ENCODE assay signal across 8 cellular contexts in the genomic region with DNA sequence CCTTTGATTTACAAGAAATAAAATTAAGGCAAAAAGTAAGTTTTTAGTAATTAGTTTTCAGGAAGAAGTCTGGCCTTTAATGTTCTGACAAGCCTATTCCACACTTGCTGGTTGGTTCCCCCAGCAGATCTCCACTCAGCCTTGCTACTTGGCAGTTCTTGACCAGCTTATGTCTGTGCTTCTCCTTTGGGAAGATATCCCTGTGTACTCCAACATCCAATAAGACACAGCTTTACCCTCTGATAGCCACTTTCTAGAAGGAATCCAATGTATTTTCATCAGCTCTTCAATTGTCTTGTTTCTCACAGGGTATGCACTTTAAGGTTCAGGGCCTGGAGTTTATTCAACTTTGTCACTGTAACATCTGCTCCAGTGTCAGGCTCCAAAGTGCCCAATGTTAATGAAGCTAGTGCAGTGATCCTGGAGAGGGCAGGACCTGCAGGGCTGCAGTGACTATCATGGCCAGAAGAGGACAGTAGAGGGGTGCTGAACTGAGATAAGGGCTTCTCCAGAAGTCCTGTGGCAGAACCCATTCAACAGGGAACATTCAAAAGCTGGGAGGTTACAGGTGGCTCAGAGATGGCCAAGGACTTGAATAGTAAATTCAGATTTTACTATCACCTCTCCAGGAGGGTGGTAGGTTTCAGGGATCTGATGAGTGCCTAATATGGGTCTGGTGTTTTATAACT. TPM values are rescaled to one million over a fixed set of nuclear protein-coding genes. Genes with fewer than 3 reads are reported as not detected.
DNase-seq lines count a peak whose midpoint lies in the region; ATAC-seq, FAIRE-seq and TF ChIP-seq lines count a peak whose summit lies in the region.

No MANE protein-coding gene starts in this region.

- FAIRE-seq in K562 (lab: Jason Lieb, UNC) (peak; percentile 86), kidney (lab: Jason Lieb, UNC) (no peak)

- H3K4me1 ChIP-seq in K562 (replicated peaks in 1 of 2; ENCODE audit: control insufficient read depth in 2 of 2, insufficient read depth in 2 of 2, low read length in 2 of 2) (no peaks in the 10 kb centered on the region), kidney (ENCODE audit: control insufficient read depth in 1 of 2, insufficient read depth in 1 of 2, low read depth in 1 of 2, low read length in 2 of 2) (no peaks in the 10 kb centered on the region)

- TF ChIP-seq RAD21 in K562 (CRISPR knock-in tag; conservative IDR thresholded peaks at IDR 0.05 in 1 of 2, IDR thresholded peaks at IDR 0.05 in 1 of 2), result peak; percentile 47 to 73

- BruUV-seq in K562 (replicated peaks; lab: Mats Ljungman, UMichigan), result no TSS peak

- no peak overlapping the region for H3K9ac ChIP-seq in K562 (ENCODE audit: insufficient read depth in 1 of 2, low read depth in 2 of 2, low read length in 2 of 2)
- no peak overlapping the region for H3K9ac ChIP-seq in kidney (ENCODE audit: low read length in 2 of 2)

- H3K4me2 ChIP-seq in K562 (ENCODE audit: insufficient read depth, low read length), result no peak overlapping the region

- H3K9me1 ChIP-seq in K562 (ENCODE audit: control insufficient read depth, insufficient read depth, low read length), result no peaks in the 10 kb centered on the region

- peak; percentile 40 for DNase-seq in activated CD4-positive, CD25-positive, alpha-beta regulatory T cell treated with anti-CD3 and anti-CD28 coated beads, Interleukin-2, amount 50 U/mL, for 72 hours
- DNase-seq in activated CD4-positive, CD25-positive, alpha-beta regulatory T cell (lab: John Stamatoyannopoulos, UW), result no peak
- DNase-seq in HFF-Myc (ENCODE audit: extremely low read depth, low read depth), result no peak
- peak; percentile 54 for DNase-seq in NB4 (ENCODE audit: low read depth)
- DNase-seq in SK-N-DZ (ENCODE audit: low spot score), result peak; percentile 61
- peak; percentile 50 to 68 (median 58) for DNase-seq in K562 (ENCODE audit: extremely low read depth in 1 of 4, low spot score in 3 of 4)
- no peak for DNase-seq in kidney
- peak; percentile 43 for DNase-seq in stimulated activated CD4-positive, alpha-beta T cell treated with anti-CD3 and anti-CD28 coated beads, Interleukin-4, amount 100 ng/mL, for 24 hours

- no peak overlapping the region for H3K4me3 ChIP-seq in HFF-Myc (replicated peaks; ENCODE audit: low read depth, low read length)
- no peak overlapping the region for H3K4me3 ChIP-seq in NB4 (ENCODE audit: low read depth, low read length)
- no peak overlapping the region for H3K4me3 ChIP-seq in K562
- no peak overlapping the region for H3K4me3 ChIP-seq in kidney (ENCODE audit: low read length in 2 of 2)

- CTCF ChIA-PET in K562 (lab: Yijun Ruan, JAX; ENCODE audit: low intra/inter-chr PET ratio), result interaction anchor here (0.6 kb wide), 2 partner anchors 69 to 77 kb away, joined by 3 read pairs; a partner anchor contains a TSS

- intact Hi-C loops in K562 (cut with micrococcal nuclease) (loop anchor here (1.0 to 10.0 kb wide), 2 partner anchors 69 to 678 kb away; a partner anchor contains a TSS), kidney (cut with DNase I) (no loop called here)

- in situ Hi-C loops in K562 (cut with MboI), result no loop called here

- H2AFZ ChIP-seq in K562 (ENCODE audit: low read depth, low read length), result no peak overlapping the region

- H3K27me3 ChIP-seq in K562 (ENCODE audit: control insufficient read depth in 2 of 2, insufficient read depth in 2 of 2, low read length in 2 of 2), result no peaks in the 10 kb centered on the region

- H3K79me2 ChIP-seq in K562 (ENCODE audit: control insufficient read depth, insufficient read depth, low read length), result no peaks in the 10 kb centered on the region

- TF ChIP-seq EP300 in K562 (IDR thresholded peaks at IDR 0.05; ENCODE audit: low read length), result no peak

- no peaks in the 10 kb centered on the region for H3K9me3 ChIP-seq in K562 (replicated peaks; ENCODE audit: control insufficient read depth, insufficient read depth, low read depth, low read length)
- no peaks in the 10 kb centered on the region for H3K9me3 ChIP-seq in kidney (ENCODE audit: control insufficient read depth in 1 of 2, low read length in 2 of 2)

- peaks cover 14% of the 10 kb centered on the region; the same call in 2 of the 3 replicates for H3K36me3 ChIP-seq in K562 (ENCODE audit: control insufficient read depth, insufficient read depth, low read length)
- H3K36me3 ChIP-seq in kidney (ENCODE audit: control insufficient read depth in 1 of 2, insufficient read depth in 2 of 2, low read length in 2 of 2), result peaks cover 6 to 11% of the 10 kb centered on the region in 2 donors

- H4K20me1 ChIP-seq in K562 (replicated peaks; ENCODE audit: control insufficient read depth, insufficient read depth, low read length), result no peaks in the 10 kb centered on the region

- POLR2A ChIA-PET in K562 (lab: Yijun Ruan, JAX), result interaction anchor here (1.0 to 2.1 kb wide), 3 partner anchors 10 to 69 kb away, joined by 3 to 5 read pairs (median 3); a partner anchor contains a TSS

- no peak for TF ChIP-seq POLR2A in NB4 (IDR thresholded peaks at IDR 0.05; ENCODE audit: extremely low read depth, insufficient read length)
- TF ChIP-seq POLR2A in K562 (conservative IDR thresholded peaks at IDR 0.05), result no peak

- H3K27ac ChIP-seq in K562 (ENCODE audit: extremely low read depth, low read depth, low read length), result no peak overlapping the region
- H3K27ac ChIP-seq in kidney (ENCODE audit: low read depth in 2 of 2, low read length in 2 of 2), result no peak overlapping the region

- ATAC-seq in K562, result peak; percentile 98

- TF ChIP-seq CTCF in HFF-Myc (IDR thresholded peaks at IDR 0.05; ENCODE audit: low read depth, low read length, missing control alignments) (peak; percentile 98), NB4 (IDR thresholded peaks at IDR 0.05; ENCODE audit: low read depth, low read length) (peak; percentile 89), K562 (IDR thresholded peaks at IDR 0.05 in 2 of 3, conservative IDR thresholded peaks at IDR 0.05 in 1 of 3; ENCODE audit: insufficient read depth in 2 of 3, low read depth in 1 of 3, low read length in 3 of 3) (peak; percentile 84 to 91 (median 90)), kidney (IDR thresholded peaks at IDR 0.05; ENCODE audit: borderline replicate concordance, extremely low read depth, insufficient read depth) (peak; percentile 70)

RNA-seq across cellular contexts. Expression of a gene that starts 22.9 kb away (rescaled TPM):
- 80.7 and 91.4 TPM in 2 replicates for polyA plus RNA-seq in SK-N-DZ (2014; cell fraction: cytosol; rRNA removed)
- 76.9 and 96.0 TPM in 2 replicates for polyA plus RNA-seq in SK-N-DZ (2014; cell fraction: nucleus; rRNA removed)
- 51.4 and 97.8 TPM in 2 replicates for total RNA-seq in K562 (2011; cell fraction: chromatin; rRNA removed; ENCODE audit: low replicate concordance)
- 38.9 and 48.3 TPM in 2 replicates for total RNA-seq in K562 (2011; cell fraction: nucleolus; rRNA removed)
- total RNA-seq in K562 (2011; cell fraction: nucleoplasm; rRNA removed), result 73.9 and 83.6 TPM in 2 replicates
- total RNA-seq in K562 (2014; rRNA removed) (19.7 and 24.9 TPM in 2 replicates), K562 (2014; rRNA removed; fragmentation: Illumina TruSeq; extraction: Trizol) (33.8 and 37.8 TPM in 2 replicates), K562 (2015; rRNA removed; fragmentation: Illumina TruSeq; extraction: Trizol) (26.9 and 30.3 TPM in 2 replicates), K562 (2021) (19.3 and 21.2 TPM in 2 replicates), kidney (40.4 TPM)
- polyA plus RNA-seq in K562 (2011; rRNA removed) (78.9 and 90.2 TPM in 2 replicates), K562 (2014; fragmentation: Illumina TruSeq; extraction: Trizol) (34.1 and 42.6 TPM in 2 replicates), K562 (2014; fragmentation: Nextera tagmentation; extraction: Ambion mirVana) (100 to 1,000 TPM; 114 to 119 TPM), K562 (2014; rRNA removed) (26.2 and 38.5 TPM in 2 replicates), kidney (ENCODE audit: insufficient read depth, low read depth, low replicate concordance) (48.3 TPM)
- polyA plus RNA-seq in K562 (2011; cell fraction: cytosol; rRNA removed), result 61.5 and 93.3 TPM in 2 replicates
- 73.3 and 78.6 TPM in 2 replicates for polyA plus RNA-seq in K562 (2011; cell fraction: nucleus; rRNA removed)
- 19.8 and 22.3 TPM in 2 replicates for polyA plus RNA-seq in K562 (2012)
- 64.5 and 71.5 TPM in 2 replicates for polyA minus RNA-seq in K562 (2011; rRNA and poly(A)+ RNA removed)
- 19.7 and 20.2 TPM in 2 replicates for polyA minus RNA-seq in K562 (2011; cell fraction: cytosol; rRNA and poly(A)+ RNA removed)
- polyA minus RNA-seq in K562 (2011; cell fraction: nucleus; rRNA and poly(A)+ RNA removed), result 31.1 and 43.5 TPM in 2 replicates

RNA-seq across cellular contexts. Expression of a gene that starts 23.0 kb away (rescaled TPM):
- polyA plus RNA-seq in SK-N-DZ (2014; cell fraction: cytosol; rRNA removed), result 10.6 and 19.5 TPM in 2 replicates
- polyA plus RNA-seq in SK-N-DZ (2014; cell fraction: nucleus; rRNA removed), result 92.9 and 96.1 TPM in 2 replicates
- total RNA-seq in K562 (2011; cell fraction: chromatin; rRNA removed; ENCODE audit: low replicate concordance), result 50.0 and 99.2 TPM in 2 replicates
- total RNA-seq in K562 (2011; cell fraction: nucleolus; rRNA removed), result 40.7 and 43.4 TPM in 2 replicates
- total RNA-seq in K562 (2011; cell fraction: nucleoplasm; rRNA removed), result 49.0 and 65.7 TPM in 2 replicates
- total RNA-seq in K562 (2014; rRNA removed) (17.8 and 22.9 TPM in 2 replicates), K562 (2014; rRNA removed; fragmentation: Illumina TruSeq; extraction: Trizol) (14.3 and 16.0 TPM in 2 replicates), K562 (2015; rRNA removed; fragmentation: Illumina TruSeq; extraction: Trizol) (18.1 and 19.3 TPM in 2 replicates), K562 (2021) (19.0 and 20.6 TPM in 2 replicates), kidney (31.3 TPM)
- polyA plus RNA-seq in K562 (2011; rRNA removed) (31.3 and 36.5 TPM in 2 replicates), K562 (2014; fragmentation: Illumina TruSeq; extraction: Trizol) (11.3 and 12.8 TPM in 2 replicates), K562 (2014; fragmentation: Nextera tagmentation; extraction: Ambion mirVana) (10 to 100 TPM; 17.2 to 19.7 TPM), K562 (2014; rRNA removed) (28.2 and 33.0 TPM in 2 replicates), kidney (ENCODE audit: insufficient read depth, low read depth, low replicate concordance) (25.6 TPM)
- polyA plus RNA-seq in K562 (2011; cell fraction: cytosol; rRNA removed), result 12.0 and 20.0 TPM in 2 replicates
- 82.1 and 111 TPM in 2 replicates for polyA plus RNA-seq in K562 (2011; cell fraction: nucleus; rRNA removed)
- polyA plus RNA-seq in K562 (2012), result 15.0 and 15.4 TPM in 2 replicates
- 22.8 and 30.6 TPM in 2 replicates for polyA minus RNA-seq in K562 (2011; rRNA and poly(A)+ RNA removed)
- polyA minus RNA-seq in K562 (2011; cell fraction: cytosol; rRNA and poly(A)+ RNA removed), result 11.7 and 15.4 TPM in 2 replicates
- 72.6 and 116 TPM in 2 replicates for polyA minus RNA-seq in K562 (2011; cell fraction: nucleus; rRNA and poly(A)+ RNA removed)

RNA-seq across cellular contexts. Expression of a gene that starts 42.0 kb away (rescaled TPM):
- polyA plus RNA-seq in SK-N-DZ (2014; cell fraction: cytosol; rRNA removed), result 0.79 and 3.0 TPM in 2 replicates
- 4.4 and 4.7 TPM in 2 replicates for polyA plus RNA-seq in SK-N-DZ (2014; cell fraction: nucleus; rRNA removed)
- total RNA-seq in K562 (2011; cell fraction: chromatin; rRNA removed; ENCODE audit: low replicate concordance), result 4.8 and 15.7 TPM in 2 replicates
- 2.8 and 3.4 TPM in 2 replicates for total RNA-seq in K562 (2011; cell fraction: nucleolus; rRNA removed)
- 4.6 and 6.6 TPM in 2 replicates for total RNA-seq in K562 (2011; cell fraction: nucleoplasm; rRNA removed)
- 0.53 and 0.54 TPM in 2 replicates for total RNA-seq in K562 (2014; rRNA removed)
- total RNA-seq in K562 (2014; rRNA removed; fragmentation: Illumina TruSeq; extraction: Trizol), result 1.0 and 1.1 TPM in 2 replicates
- 1.2 and 1.3 TPM in 2 replicates for total RNA-seq in K562 (2015; rRNA removed; fragmentation: Illumina TruSeq; extraction: Trizol)
- 0.98 and 1.2 TPM in 2 replicates for total RNA-seq in K562 (2021)
- 1.0 and 1.2 TPM in 2 replicates for polyA plus RNA-seq in K562 (2011; rRNA removed)
- 0.37 and 0.42 TPM in 2 replicates for polyA plus RNA-seq in K562 (2011; cell fraction: cytosol; rRNA removed)
- polyA plus RNA-seq in K562 (2011; cell fraction: nucleus; rRNA removed), result 5.2 and 5.5 TPM in 2 replicates
- polyA plus RNA-seq in K562 (2012), result 0.52 and 0.82 TPM in 2 replicates
- polyA plus RNA-seq in K562 (2014; fragmentation: Illumina TruSeq; extraction: Trizol), result 0.60 and 0.82 TPM in 2 replicates
- polyA plus RNA-seq in K562 (2014; fragmentation: Nextera tagmentation; extraction: Ambion mirVana), result under 1 TPM; 0.06 to 0.10 TPM
- 1.6 and 1.7 TPM in 2 replicates for polyA plus RNA-seq in K562 (2014; rRNA removed)
- polyA minus RNA-seq in K562 (2011; rRNA and poly(A)+ RNA removed), result 1.2 and 2.8 TPM in 2 replicates
- 0.29 and 0.73 TPM in 2 replicates for polyA minus RNA-seq in K562 (2011; cell fraction: cytosol; rRNA and poly(A)+ RNA removed)
- polyA minus RNA-seq in K562 (2011; cell fraction: nucleus; rRNA and poly(A)+ RNA removed), result 5.8 and 9.2 TPM in 2 replicates
- 3.0 TPM for total RNA-seq in kidney
- polyA plus RNA-seq in kidney (ENCODE audit: insufficient read depth, low read depth, low replicate concordance), result 0.77 TPM

Comparison
In these comparisons a context has a peak if more than half of its experiments do, and no peak if none do; other contexts are left out.
1. DNase-seq: peak in activated CD4-positive, CD25-positive, alpha-beta regulatory T cell treated with anti-CD3 and anti-CD28 coated beads, Interleukin-2, amount 50 U/mL, for 72 hours (single experiment), NB4 (single experiment), SK-N-DZ (single experiment), K562 (4 of 4) and stimulated activated CD4-positive, alpha-beta T cell treated with anti-CD3 and anti-CD28 coated beads, Interleukin-4, amount 100 ng/mL, for 24 hours (single experiment); none in activated CD4-positive, CD25-positive, alpha-beta regulatory T cell (0 of 4), HFF-Myc (single experiment) and kidney (single experiment).
2. Peak in every context shown above with its lines, with median percentiles within 50 percentile points of each other: CTCF ChIP-seq.